In the genomic region with DNA sequence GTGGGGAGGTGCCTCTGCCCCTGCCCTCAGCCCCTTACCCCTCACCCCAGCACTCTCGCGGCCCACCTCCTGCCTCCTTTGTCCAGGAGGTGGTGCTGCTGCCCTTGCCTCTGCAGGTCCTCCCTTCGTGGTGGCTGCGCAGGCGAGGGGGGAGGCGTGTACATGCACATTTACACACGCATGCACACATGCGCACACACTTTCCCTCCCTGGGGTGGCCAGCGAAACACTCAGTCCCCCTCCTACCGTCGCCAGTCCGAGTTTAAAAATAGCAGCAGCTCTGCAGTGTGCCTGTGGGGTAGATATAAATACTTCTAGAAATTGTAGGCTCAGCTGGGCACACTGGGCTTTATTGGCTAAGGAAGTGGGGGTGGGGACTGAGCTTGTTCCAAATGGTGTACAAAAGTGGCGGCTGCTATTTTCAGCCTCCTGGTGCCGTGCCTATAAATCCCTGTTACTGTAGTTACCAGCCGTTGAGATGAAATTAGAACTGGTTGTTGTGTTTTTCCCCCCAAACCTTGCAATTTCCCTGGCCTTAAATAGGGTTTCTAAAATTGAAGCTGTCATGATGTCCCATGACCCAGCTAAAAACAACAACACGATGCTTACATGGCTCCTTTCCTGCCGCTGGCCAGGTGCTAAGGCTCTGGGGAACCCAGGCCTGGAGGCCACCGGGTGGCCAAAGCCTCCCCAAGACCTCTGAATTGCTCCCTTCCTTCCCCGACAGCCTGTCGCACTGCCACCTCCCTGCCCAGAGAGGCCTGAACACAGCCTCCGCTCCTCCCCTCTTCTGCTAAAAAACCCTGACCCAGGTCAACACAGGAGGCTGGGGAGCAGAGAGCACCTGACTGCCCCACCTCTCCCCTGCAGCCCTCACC, we compare ENCODE assay signal across 1 cellular context.
TF ChIP-seq lines count a peak whose summit lies in the region.

No MANE protein-coding gene starts in this region.

TF ChIP-seq in GM12878, 131 proteins besides CTCF, POLR2A, EP300 and RAD21:
- TF ChIP-seq BCL3 (IDR thresholded peaks at IDR 0.05; ENCODE audit: borderline replicate concordance, insufficient read depth, low read depth, low read length, poor library complexity, severe bottlenecking) (peak; percentile 53), ZBTB4 (CRISPR knock-in tag; IDR thresholded peaks at IDR 0.05) (no peak)
TF ChIP-seq in GM12878: peak in this region for 1.
